Comparison of ENCODE assay signal across 8 cellular contexts in genomic region chr1:83163870-83164475, GRCh38.
DNase-seq lines count a peak whose midpoint lies in the region; ATAC-seq, FAIRE-seq and TF ChIP-seq lines count a peak whose summit lies in the region.
"Not testable (repeated sequence)": the region's sequence is repeated elsewhere in the genome, so short reads cannot be mapped to it uniquely, and the experiment has no call there.

No MANE protein-coding gene starts in this region.

- H3K36me3 ChIP-seq in BJ (ENCODE audit: control insufficient read depth, insufficient read depth, low read length); PC-3 (ENCODE audit: low read depth, low read length); adipocyte (ENCODE audit: control insufficient read depth, insufficient read depth, low read length, severe bottlenecking); keratinocyte (ENCODE audit: control insufficient read depth in 2 of 2, extremely low read depth in 1 of 2, insufficient read depth in 2 of 2, low read length in 2 of 2); smooth muscle cell (ENCODE audit: low read depth): not testable (repeated sequence)

- intact Hi-C loops in PC-3 (cut with micrococcal nuclease): not testable (repeated sequence)

- H3K27me3 ChIP-seq in BJ (ENCODE audit: control insufficient read depth, insufficient read depth, low read length); PC-3 (ENCODE audit: low read length); adipocyte (replicated peaks; ENCODE audit: control insufficient read depth, insufficient read depth, low read length); keratinocyte (ENCODE audit: control insufficient read depth, extremely low read depth, insufficient read depth, low read length); smooth muscle cell (ENCODE audit: low read depth): not testable (repeated sequence)

- H3K4me1 ChIP-seq in PC-3 (ENCODE audit: insufficient read depth, low read length): peaks cover 12% of the 10 kb centered on the region
- not testable (repeated sequence) for H3K4me1 ChIP-seq in adipocyte (ENCODE audit: control insufficient read depth, insufficient read depth, low read length); keratinocyte (ENCODE audit: control insufficient read depth, extremely low read depth, insufficient read depth, low read length); smooth muscle cell (ENCODE audit: low read depth)

- not testable (repeated sequence) for H4K20me1 ChIP-seq in PC-3 (ENCODE audit: low read length); keratinocyte (ENCODE audit: control insufficient read depth, extremely low read depth, insufficient read depth, low read length); smooth muscle cell (ENCODE audit: low read depth)

- not testable (repeated sequence) for H3K9me3 ChIP-seq in PC-3 (ENCODE audit: low read length); adipocyte (ENCODE audit: control insufficient read depth, low read length); keratinocyte (ENCODE audit: control insufficient read depth, low read depth, low read length); smooth muscle cell (replicated peaks; ENCODE audit: low read depth)

- POLR2A ChIA-PET in BJ (lab: Charles Lee); PC-3 (lab: Charles Lee; ENCODE audit: unreplicated experiment): not testable (repeated sequence)

- TF ChIP-seq POLR2A in GM12892 (IDR thresholded peaks at IDR 0.05; ENCODE audit: low read depth, low read length): not testable (repeated sequence)

- H3F3A ChIP-seq in PC-3 (ENCODE audit: low read length, unreplicated experiment); smooth muscle cell (ENCODE audit: low read depth): not testable (repeated sequence)

- DNase-seq in BJ (ENCODE audit: low read depth) (peak; percentile 4), NCI-H1436 (lab: John Stamatoyannopoulos, UW) (peak; percentile 3), PC-3 (peak; percentile 80), adipocyte (ENCODE audit: low read depth) (peak; percentile 25)
- not testable (repeated sequence) for DNase-seq in GM12892 (ENCODE audit: insufficient read length); keratinocyte (ENCODE audit: low read depth, low spot score); smooth muscle cell (lab: John Stamatoyannopoulos, UW; ENCODE audit: unreplicated experiment)

- H3K4me2 ChIP-seq in PC-3 (ENCODE audit: low read length) (peak overlapping the region; percentile 56), smooth muscle cell (peak overlapping the region; percentile 14)
- H3K4me2 ChIP-seq in keratinocyte (ENCODE audit: control insufficient read depth, extremely low read depth, insufficient read depth, low read depth, low read length): not testable (repeated sequence)

- H2AFZ ChIP-seq in PC-3 (ENCODE audit: low read length); keratinocyte (ENCODE audit: control insufficient read depth, low read length); smooth muscle cell (ENCODE audit: low read depth): not testable (repeated sequence)

- not testable (repeated sequence) for H3K4me3 ChIP-seq in BJ (ENCODE audit: low read depth, low read length); PC-3 (ENCODE audit: low read length); adipocyte (ENCODE audit: low read length); keratinocyte (ENCODE audit: control insufficient read depth in 2 of 3, extremely low read depth in 1 of 3, insufficient read depth in 2 of 3, low read depth in 1 of 3, low read length in 3 of 3); smooth muscle cell

- peak overlapping the region; percentile 43; the same call in 1 of the 2 replicates for H3K9ac ChIP-seq in PC-3 (ENCODE audit: low read length)
- H3K9ac ChIP-seq in adipocyte (ENCODE audit: low read length); keratinocyte (ENCODE audit: control insufficient read depth, extremely low read depth, insufficient read depth, low read length); smooth muscle cell (ENCODE audit: low read depth): not testable (repeated sequence)

- H3K27ac ChIP-seq in PC-3 (ENCODE audit: low read length) (peak overlapping the region; percentile 76), smooth muscle cell (ENCODE audit: low read depth) (peak overlapping the region; percentile 47)
- not testable (repeated sequence) for H3K27ac ChIP-seq in keratinocyte (ENCODE audit: control insufficient read depth, insufficient read depth, low read length)

- not testable (repeated sequence) for H3K79me2 ChIP-seq in PC-3 (ENCODE audit: low read length); keratinocyte (ENCODE audit: control insufficient read depth, insufficient read depth, low read length); smooth muscle cell (ENCODE audit: low read depth)

- CTCF ChIA-PET in BJ (lab: Yijun Ruan, JAX); PC-3 (lab: Charles Lee): not testable (repeated sequence)

- dilution Hi-C loops in keratinocyte (cut with MboI; ENCODE audit: extremely low pct_ligation_motif_present, low sequenced_read_pairs): not testable (repeated sequence)

- not testable (repeated sequence) for H3K9me2 ChIP-seq in PC-3 (replicated peaks; ENCODE audit: low read length)

- ATAC-seq in PC-3 (peak; percentile 88), esophagus mucosa (peak; percentile 96)

- not testable (repeated sequence) for BruUV-seq in PC-3 (replicated peaks; lab: Mats Ljungman, UMichigan)

- FAIRE-seq in GM12892 (lab: Jason Lieb, UNC) (peak; percentile 54), keratinocyte (lab: Jason Lieb, UNC) (peak; percentile 92)

- H3K9me1 ChIP-seq in keratinocyte (ENCODE audit: control insufficient read depth, extremely low read depth, insufficient read depth, low read length): not testable (repeated sequence)

- TF ChIP-seq CTCF in BJ (IDR thresholded peaks at IDR 0.05; ENCODE audit: insufficient read depth, low read depth, low read length); PC-3 (conservative IDR thresholded peaks at IDR 0.05; ENCODE audit: low read depth, low read length); keratinocyte (optimal IDR thresholded peaks at IDR 0.05 in 1 of 3, IDR thresholded peaks at IDR 0.05 in 1 of 3, conservative IDR thresholded peaks at IDR 0.05 in 1 of 3; ENCODE audit: extremely low read depth in 1 of 3, insufficient read depth in 2 of 3, low read length in 3 of 3); smooth muscle cell (IDR thresholded peaks at IDR 0.05; ENCODE audit: borderline replicate concordance, insufficient read depth, poor library complexity, severe bottlenecking): not testable (repeated sequence)

- WGBS in smooth muscle cell (ENCODE audit: low lambda C conversion rate): 29% methylated on average over 3 of the region's 3 CpGs
